Comparison of ENCODE assay signal across 8 cellular contexts in the genomic region with DNA sequence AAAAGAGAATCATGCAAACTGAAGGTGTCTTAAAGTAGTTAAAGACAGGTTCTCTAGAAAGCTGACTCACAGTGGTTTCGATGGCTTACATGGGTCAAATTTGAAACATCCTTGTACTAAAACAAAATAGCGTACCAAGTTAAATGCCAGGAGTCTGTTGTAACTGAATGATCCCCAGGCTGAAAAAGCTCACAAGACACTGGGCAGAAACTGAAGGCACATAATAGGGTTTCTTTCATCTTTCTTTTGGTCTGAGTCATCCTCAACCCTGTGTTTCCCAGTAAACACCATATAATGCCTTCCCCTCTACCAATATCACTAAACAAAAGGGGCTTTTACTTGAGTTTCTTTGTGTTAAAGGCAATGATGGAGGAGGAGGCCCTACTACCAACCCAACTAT. TPM values are rescaled to one million over a fixed set of nuclear protein-coding genes. Genes with fewer than 3 reads are reported as not detected.
DNase-seq lines count a peak whose midpoint lies in the region; ATAC-seq and TF ChIP-seq lines count a peak whose summit lies in the region.

No MANE protein-coding gene starts in this region.

- H3K27ac Mint-ChIP-seq in activated CD4-positive, alpha-beta memory T cell treated with anti-CD3 and anti-CD28 coated beads, Interleukin-2, amount 10 ng/mL, durations not matched to agents 7 days and 5 days = peak overlapping the region; percentile 55
- peak overlapping the region; percentile 24 for H3K27ac Mint-ChIP-seq in osteocyte (ENCODE audit: unreplicated experiment)

- no peaks in the 10 kb centered on the region for H3K9me3 Mint-ChIP-seq in activated CD4-positive, alpha-beta memory T cell treated with anti-CD3 and anti-CD28 coated beads, Interleukin-2, amount 10 ng/mL, durations not matched to agents 7 days and 5 days
- H3K9me3 Mint-ChIP-seq in osteocyte (ENCODE audit: unreplicated experiment) = no peaks in the 10 kb centered on the region

- ATAC-seq in GM18870 (IDR thresholded peaks at IDR 0.05; ENCODE audit: unreplicated experiment) (peak; percentile 80), HG02610 (IDR thresholded peaks at IDR 0.05; ENCODE audit: unreplicated experiment) (peak; percentile 92), omental fat pad (ENCODE audit: low FRiP score) (no peak)

- CTCF ChIA-PET in activated CD4-positive, alpha-beta memory T cell treated with anti-CD3 and anti-CD28 coated beads, Interleukin-2, amount 10 ng/mL, durations not matched to agents 7 days and 5 days (lab: Charles Lee) = no interaction called here

- intact Hi-C loops in posterior vena cava (cut with DNase I) = no loop called here

- POLR2A ChIA-PET in activated CD4-positive, alpha-beta memory T cell treated with anti-CD3 and anti-CD28 coated beads, Interleukin-2, amount 10 ng/mL, durations not matched to agents 7 days and 5 days (lab: Charles Lee) = interaction anchor here (1.6 to 1.9 kb wide), 3 partner anchors 9 to 44 kb away, joined by 3 to 9 read pairs (median 8); partner anchors contain the start of genes RBM25 and ZFYVE1

- H3K36me3 Mint-ChIP-seq in activated CD4-positive, alpha-beta memory T cell treated with anti-CD3 and anti-CD28 coated beads, Interleukin-2, amount 10 ng/mL, durations not matched to agents 7 days and 5 days (ENCODE audit: low read depth) = peaks cover 64% of the 10 kb centered on the region
- H3K36me3 Mint-ChIP-seq in osteocyte (ENCODE audit: unreplicated experiment) = peaks cover 42% of the 10 kb centered on the region

- no peak for DNase-seq in activated CD4-positive, alpha-beta memory T cell treated with anti-CD3 and anti-CD28 coated beads, Interleukin-2, amount 10 ng/mL, durations not matched to agents 7 days and 5 days
- DNase-seq in osteocyte (ENCODE audit: extremely low spot score, unreplicated experiment) (no peak), posterior vena cava (ENCODE audit: low spot score) (no peak), omental fat pad (ENCODE audit: low spot score) (no peak), DMS153 (lab: John Stamatoyannopoulos, UW) (no peak), NCI-H2171 (lab: John Stamatoyannopoulos, UW) (no peak)

- no peak overlapping the region for H3K4me3 Mint-ChIP-seq in activated CD4-positive, alpha-beta memory T cell treated with anti-CD3 and anti-CD28 coated beads, Interleukin-2, amount 10 ng/mL, durations not matched to agents 7 days and 5 days
- H3K4me3 Mint-ChIP-seq in osteocyte (ENCODE audit: unreplicated experiment) = no peak overlapping the region

- H3K4me1 Mint-ChIP-seq in activated CD4-positive, alpha-beta memory T cell treated with anti-CD3 and anti-CD28 coated beads, Interleukin-2, amount 10 ng/mL, durations not matched to agents 7 days and 5 days = peaks cover 33% of the 10 kb centered on the region
- peaks cover 25% of the 10 kb centered on the region for H3K4me1 Mint-ChIP-seq in osteocyte (ENCODE audit: unreplicated experiment)

- H3K27me3 Mint-ChIP-seq in activated CD4-positive, alpha-beta memory T cell treated with anti-CD3 and anti-CD28 coated beads, Interleukin-2, amount 10 ng/mL, durations not matched to agents 7 days and 5 days = no peaks in the 10 kb centered on the region
- H3K27me3 Mint-ChIP-seq in osteocyte (ENCODE audit: unreplicated experiment) = no peaks in the 10 kb centered on the region

- TF ChIP-seq CTCF in osteocyte (IDR thresholded peaks at IDR 0.05) = no peak
- no peak for TF ChIP-seq CTCF in omental fat pad (IDR thresholded peaks at IDR 0.05)

RNA-seq across cellular contexts. Expression of gene ZFYVE1, which starts 12.8 kb away (rescaled TPM):
- 10 to 100 TPM; 17.8 to 18.4 TPM for total RNA-seq in activated CD4-positive, alpha-beta memory T cell treated with anti-CD3 and anti-CD28 coated beads, Interleukin-2, amount 10 ng/mL, durations not matched to agents 7 days and 5 days
- total RNA-seq in osteocyte (38.1 and 41.5 TPM in 2 replicates), posterior vena cava (10 to 100 TPM; 15.7 to 17.5 TPM), omental fat pad (10 to 100 TPM; 16.5 to 24.1 (median 16.6) TPM)

RNA-seq across cellular contexts. Expression of gene RBM25, which starts 44.2 kb away (rescaled TPM):
- total RNA-seq in activated CD4-positive, alpha-beta memory T cell treated with anti-CD3 and anti-CD28 coated beads, Interleukin-2, amount 10 ng/mL, durations not matched to agents 7 days and 5 days = 10 to 100 TPM; 86.9 TPM
- total RNA-seq in osteocyte (58.6 and 62.7 TPM in 2 replicates), posterior vena cava (10 to 100 TPM; 55.0 to 57.2 TPM), omental fat pad (10 to 100 TPM; 46.6 to 99.9 (median 65.6) TPM)
